In genomic region chr11:112877561-112877960, GRCh38 we compare ENCODE assay signal across 26 cellular contexts.
DNase-seq lines count a peak whose midpoint lies in the region; ATAC-seq lines count a peak whose summit lies in the region.
"Had no signal": no experiment of that assay in that cellular context is flagged by ENCODE, and none has a peak within 500 bp of the region (broad histone marks: within the 10 kb centered on the region; RNA-seq: fewer than 3 reads in every experiment).

No MANE protein-coding gene starts in this region.

- H2BK5ac ChIP-seq in neuronal stem cell (ENCODE audit: low read length): no peak overlapping the region

- no peak for ATAC-seq in GM21737 (IDR thresholded peaks at IDR 0.05; ENCODE audit: unreplicated experiment)
- ATAC-seq: body of pancreas; heart right ventricle; K562; left lung; naive thymus-derived CD4-positive, alpha-beta T cell had no signal

- H3K18ac ChIP-seq in neuronal stem cell (ENCODE audit: low read length): peak overlapping the region; percentile 50

- no peak overlapping the region for H2AK5ac ChIP-seq in neuronal stem cell (ENCODE audit: low read depth, low read length)

- H3K27me3 ChIP-seq in SJCRH30: no peaks in the 10 kb centered on the region
- H3K27me3 ChIP-seq in neuronal stem cell (ENCODE audit: control insufficient read depth in 3 of 3, insufficient read depth in 3 of 3, low read depth in 1 of 3, low read length in 3 of 3): no peaks in the 10 kb centered on the region
- H3K27me3 ChIP-seq: body of pancreas, heart right ventricle had no signal

- H3K27ac ChIP-seq in SJCRH30: peak overlapping the region; percentile 74
- no peak overlapping the region for H3K27ac ChIP-seq in neuronal stem cell (replicated peaks; ENCODE audit: low read length)
- H3K27ac ChIP-seq: 22Rv1, body of pancreas, heart right ventricle, left lung, RWPE1, stomach had no signal

- peak overlapping the region; percentile 24 for H3K4me3 ChIP-seq in SJCRH30
- H3K4me3 ChIP-seq in neuronal stem cell (ENCODE audit: low read length in 2 of 2): no peak overlapping the region
- H3K4me3 ChIP-seq: body of pancreas, heart right ventricle, K562, left lung, stomach had no signal

- H4K91ac ChIP-seq in neuronal stem cell (ENCODE audit: low read depth, low read length, poor library complexity): no peak overlapping the region

- H3K4me1 ChIP-seq in SJCRH30 (peaks cover 12% of the 10 kb centered on the region), neuronal stem cell (ENCODE audit: control insufficient read depth in 2 of 2, insufficient read depth in 1 of 2, low read depth in 1 of 2, low read length in 2 of 2) (peaks cover 3 to 10% of the 10 kb centered on the region in 2 donors)
- H3K4me1 ChIP-seq: left lung had no signal

- H3K9ac ChIP-seq in neuronal stem cell (ENCODE audit: low read depth, low read length, poor library complexity): peak overlapping the region; percentile 63

- H3K23ac ChIP-seq in neuronal stem cell (ENCODE audit: low read depth, low read length, poor library complexity): no peak overlapping the region

- peak overlapping the region; percentile 46 for H2AFZ ChIP-seq in neuronal stem cell (ENCODE audit: low read length)

- no peak overlapping the region for H2BK12ac ChIP-seq in neuronal stem cell (ENCODE audit: low read length)

- DNase-seq in NCI-H1417 (lab: John Stamatoyannopoulos, UW) (peak in 2 of 3 experiments; percentile 61 to 74), NCI-H1417 treated with DMSO at 0.1 percent for 48 hours (lab: John Stamatoyannopoulos, UW) (no peak), SJCRH30 (peak; percentile 45 to 61), iPS-NIHi11 (ENCODE audit: low spot score) (peak; percentile 60), neuronal stem cell (ENCODE audit: low spot score) (no peak), T-helper 2 cell (no peak), ACHN (no peak)
- DNase-seq: activated CD8-positive, alpha-beta memory T cell treated with anti-CD3 and anti-CD28 coated beads, Interleukin-2, amount 50 U/mL, for 48 hours; body of pancreas; CD4-positive, alpha-beta T cell; DMS 273 treated with DMSO at 0.1 percent for 48 hours; effector CD8-positive, alpha-beta T cell; foreskin fibroblast; heart right ventricle; HFFc6; left lung; naive thymus-derived CD4-positive, alpha-beta T cell; NCI-H1694; NCI-H774; stimulated activated CD4-positive, alpha-beta T cell treated with anti-CD3 and anti-CD28 coated beads, Interleukin-15, amount 100 ng/mL, for 24 hours; stomach; trophoblast cell had no signal

- no peak overlapping the region for H3K4me2 ChIP-seq in neuronal stem cell (ENCODE audit: insufficient read depth, low read length, poor library complexity, severe bottlenecking)

- no peaks in the 10 kb centered on the region for H3K79me1 ChIP-seq in neuronal stem cell (ENCODE audit: low read depth, low read length)

- H2BK15ac ChIP-seq in neuronal stem cell (ENCODE audit: low read length): no peak overlapping the region

- no peak overlapping the region for H4K8ac ChIP-seq in neuronal stem cell (ENCODE audit: low read depth, low read length)

- WGBS in neuronal stem cell (ENCODE audit: extremely low coverage in 2 of 2, insufficient read length in 2 of 2, insufficient replicate concordance in 1 of 2), 2 donors: no CpG with 5 or more reads among the region's 9 CpGs

- H3K4ac ChIP-seq in neuronal stem cell (ENCODE audit: low read length): no peak overlapping the region

- in situ Hi-C loops in ACHN (cut with HindIII; ENCODE audit: low pct_ligation_motif_present, low pct_unique_long_range_greater_than_20kb, low sequenced_read_pairs): no loop called here

- H3K36me3 ChIP-seq in SJCRH30: no peaks in the 10 kb centered on the region
- H3K36me3 ChIP-seq in neuronal stem cell (replicated peaks in 1 of 2; ENCODE audit: control insufficient read depth in 2 of 2, insufficient read depth in 2 of 2, low read length in 2 of 2): no peaks in the 10 kb centered on the region
- H3K36me3 ChIP-seq: heart right ventricle, left lung, stomach had no signal

- H3K14ac ChIP-seq in neuronal stem cell (ENCODE audit: low read length): no peak overlapping the region

- H3K9me3 ChIP-seq in SJCRH30 (replicated peaks): no peaks in the 10 kb centered on the region
- no peaks in the 10 kb centered on the region for H3K9me3 ChIP-seq in neuronal stem cell (replicated peaks in 1 of 2; ENCODE audit: control insufficient read depth in 2 of 2, insufficient read depth in 1 of 2, low read depth in 1 of 2, low read length in 2 of 2)
- H3K9me3 ChIP-seq: body of pancreas, heart right ventricle, left lung, stomach had no signal

- no peak overlapping the region for H2BK120ac ChIP-seq in neuronal stem cell (ENCODE audit: low read depth, low read length)

Comparison
In these comparisons a context has a peak if more than half of its experiments do, and no peak if none do; other contexts are left out.
1. DNase-seq: peak in NCI-H1417 (2 of 3), SJCRH30 (2 of 2) and iPS-NIHi11 (single experiment); none in NCI-H1417 treated with DMSO at 0.1 percent for 48 hours (single experiment), neuronal stem cell (single experiment), T-helper 2 cell (0 of 5) and ACHN (single experiment).